22 cellular contexts compared by ENCODE assay signal in genomic region chr14:42023452-42023851, GRCh38.
"Had no signal": no experiment of that assay in that cellular context is flagged by ENCODE, and none has a peak within 500 bp of the region (broad histone marks: within the 10 kb centered on the region; RNA-seq: fewer than 3 reads in every experiment).

No MANE protein-coding gene starts in this region.

- ATAC-seq: activated naive CD4-positive, alpha-beta T cell treated with anti-CD3 and anti-CD28 coated beads, Interleukin-2, amount 50 U/mL, for 72 hours; activated T-cell treated with anti-CD3 and anti-CD28 coated beads, Interleukin-2, amount 50 U/mL, for 4 hours; foreskin keratinocyte; heart right ventricle; left lung; mucosa of descending colon; natural killer cell treated with Interleukin-12 subunit alpha and Interleukin-12 subunit beta and Interleukin-15 and Interleukin-18, amount 100 ng/mL, for 72 hours; right cardiac atrium; upper lobe of right lung had no signal

- H3K27me3 Mint-ChIP-seq: activated CD4-positive, alpha-beta memory T cell treated with anti-CD3 and anti-CD28 coated beads, Interleukin-2, amount 10 ng/mL, durations not matched to agents 7 days and 5 days; activated CD4-positive, alpha-beta T cell treated with anti-CD3 and anti-CD28 coated beads, Interleukin-2, amount 10 ng/mL, durations not matched to agents 7 days and 5 days; dendritic cell treated with granulocyte-macrophage colony-stimulating factor and Interleukin-4, amounts not matched to agents 40 ng/mL and 50 ng/mL, for 4 days; natural killer cell treated with Interleukin-12 subunit alpha and Interleukin-12 subunit beta and Interleukin-15 and Interleukin-18, amount 100 ng/mL, for 72 hours had no signal

- H3K9me3 Mint-ChIP-seq: endodermal cell had no signal

- H3K4me1 Mint-ChIP-seq: activated CD4-positive, alpha-beta memory T cell treated with anti-CD3 and anti-CD28 coated beads, Interleukin-2, amount 10 ng/mL, durations not matched to agents 7 days and 5 days; activated CD4-positive, alpha-beta T cell treated with anti-CD3 and anti-CD28 coated beads, Interleukin-2, amount 10 ng/mL, durations not matched to agents 7 days and 5 days; endodermal cell had no signal

- DNase-seq: activated CD4-positive, alpha-beta memory T cell treated with anti-CD3 and anti-CD28 coated beads, Interleukin-2, amount 10 ng/mL, durations not matched to agents 7 days and 5 days; activated CD4-positive, alpha-beta T cell treated with anti-CD3 and anti-CD28 coated beads, Interleukin-2, amount 10 ng/mL, durations not matched to agents 7 days and 5 days; activated CD4-positive, CD25-positive, alpha-beta regulatory T cell treated with anti-CD3 and anti-CD28 coated beads, Interleukin-2, amount 50 U/mL, for 72 hours; activated CD8-positive, alpha-beta memory T cell treated with anti-CD3 and anti-CD28 coated beads, Interleukin-2, amount 50 U/mL, for 48 hours; activated T-cell treated with anti-CD3 and anti-CD28 coated beads, Interleukin-2, amount 50 U/mL, for 4 hours; central memory CD4-positive, alpha-beta T cell; endodermal cell; foreskin keratinocyte; heart right ventricle; left lung; mucosa of descending colon; posterior cingulate gyrus; right cardiac atrium; spleen; stimulated activated naive CD4-positive, alpha-beta T cell; T1000; tibial artery; upper lobe of right lung had no signal

- H3K27ac Mint-ChIP-seq: activated CD4-positive, alpha-beta memory T cell treated with anti-CD3 and anti-CD28 coated beads, Interleukin-2, amount 10 ng/mL, durations not matched to agents 7 days and 5 days; activated CD4-positive, alpha-beta T cell treated with anti-CD3 and anti-CD28 coated beads, Interleukin-2, amount 10 ng/mL, durations not matched to agents 7 days and 5 days; activated naive CD4-positive, alpha-beta T cell treated with anti-CD3 and anti-CD28 coated beads, Interleukin-2, amount 50 U/mL, for 72 hours; activated T-helper 2 cell treated with anti-CD3 and anti-CD28 coated beads, Interferon-gamma antibody, Interleukin-2, Interleukin-4, amounts not matched to agents 10 μg/mL and 5 μg/mL and 100 μg/mL, durations not matched to agents 14 hours and 24 hours and 36 hours; dendritic cell treated with granulocyte-macrophage colony-stimulating factor and Interleukin-4, amounts not matched to agents 40 ng/mL and 50 ng/mL, for 4 days; endodermal cell; natural killer cell treated with Interleukin-12 subunit alpha and Interleukin-12 subunit beta and Interleukin-15 and Interleukin-18, amount 100 ng/mL, for 72 hours had no signal

- H3K4me3 Mint-ChIP-seq: activated CD4-positive, alpha-beta memory T cell treated with anti-CD3 and anti-CD28 coated beads, Interleukin-2, amount 10 ng/mL, durations not matched to agents 7 days and 5 days; activated CD4-positive, alpha-beta T cell treated with anti-CD3 and anti-CD28 coated beads, Interleukin-2, amount 10 ng/mL, durations not matched to agents 7 days and 5 days; activated T-cell treated with anti-CD3 and anti-CD28 coated beads, Interleukin-2, amount 50 U/mL, for 4 hours; dendritic cell treated with granulocyte-macrophage colony-stimulating factor and Interleukin-4, amounts not matched to agents 40 ng/mL and 50 ng/mL, for 4 days; endodermal cell; natural killer cell treated with Interleukin-12 subunit alpha and Interleukin-12 subunit beta and Interleukin-15 and Interleukin-18, amount 100 ng/mL, for 72 hours had no signal
